34 cellular contexts compared by ENCODE assay signal in genomic region chr3:168384990-168385389, GRCh38.
"Had no signal": no experiment of that assay in that cellular context is flagged by ENCODE, and none has a peak within 500 bp of the region (broad histone marks: within the 10 kb centered on the region; RNA-seq: fewer than 3 reads in every experiment).

No MANE protein-coding gene starts in this region.

- H3K27ac Mint-ChIP-seq: activated CD4-positive, alpha-beta memory T cell treated with anti-CD3 and anti-CD28 coated beads, Interleukin-2, amount 10 ng/mL, durations not matched to agents 7 days and 5 days; activated CD4-positive, alpha-beta T cell treated with anti-CD3 and anti-CD28 coated beads, Interleukin-2, amount 10 ng/mL, durations not matched to agents 7 days and 5 days; activated naive CD4-positive, alpha-beta T cell treated with anti-CD3 and anti-CD28 coated beads, Interleukin-2, amount 10 ng/mL, durations not matched to agents 7 days and 5 days; activated naive CD4-positive, alpha-beta T cell treated with anti-CD3 and anti-CD28 coated beads, Interleukin-2, amount 50 U/mL, for 72 hours; activated naive CD8-positive, alpha-beta T cell treated with anti-CD3 and anti-CD28 coated beads, Interleukin-2, amount 10 ng/mL, durations not matched to agents 7 days and 5 days; activated T-cell treated with anti-CD3 and anti-CD28 coated beads, Interleukin-2, amount 50 U/mL, for 24 hours; activated T-cell treated with anti-CD3 and anti-CD28 coated beads, Interleukin-2, amount 50 U/mL, for 72 hours; brain; dendritic cell treated with granulocyte-macrophage colony-stimulating factor and Interleukin-4, amounts not matched to agents 40 ng/mL and 50 ng/mL, for 4 days; T-helper 17 cell; T-helper 2 cell treated with Interferon-gamma antibody and Interleukin-4, amounts not matched to agents 5 μg/mL and 100 μg/mL, for 36 hours had no signal

- H3K27me3 ChIP-seq: ascending aorta, breast epithelium, cardiac muscle cell, esophagus muscularis mucosa, foreskin keratinocyte, gastrocnemius medialis, heart left ventricle had no signal

- H3K9me3 ChIP-seq: gastrocnemius medialis had no signal

- H3K27ac ChIP-seq: ascending aorta, breast epithelium, cardiac muscle cell, coronary artery, dorsolateral prefrontal cortex, esophagus muscularis mucosa, foreskin keratinocyte, gastrocnemius medialis, heart left ventricle had no signal

- H3K4me3 Mint-ChIP-seq: activated CD4-positive, alpha-beta memory T cell treated with anti-CD3 and anti-CD28 coated beads, Interleukin-2, amount 10 ng/mL, durations not matched to agents 7 days and 5 days; activated CD4-positive, alpha-beta T cell treated with anti-CD3 and anti-CD28 coated beads, Interleukin-2, amount 10 ng/mL, durations not matched to agents 7 days and 5 days; activated naive CD4-positive, alpha-beta T cell treated with anti-CD3 and anti-CD28 coated beads, Interleukin-2, amount 10 ng/mL, durations not matched to agents 7 days and 5 days; activated naive CD8-positive, alpha-beta T cell treated with anti-CD3 and anti-CD28 coated beads, Interleukin-2, amount 10 ng/mL, durations not matched to agents 7 days and 5 days; activated T-cell treated with anti-CD3 and anti-CD28 coated beads, Interleukin-2, amount 50 U/mL, for 24 hours; activated T-cell treated with anti-CD3 and anti-CD28 coated beads, Interleukin-2, amount 50 U/mL, for 72 hours; brain; dendritic cell treated with granulocyte-macrophage colony-stimulating factor and Interleukin-4, amounts not matched to agents 40 ng/mL and 50 ng/mL, for 4 days; T-helper 17 cell; T-helper 2 cell treated with Interferon-gamma antibody and Interleukin-4, amounts not matched to agents 5 μg/mL and 100 μg/mL, for 36 hours had no signal

- H3K4me1 Mint-ChIP-seq: activated CD4-positive, alpha-beta memory T cell treated with anti-CD3 and anti-CD28 coated beads, Interleukin-2, amount 10 ng/mL, durations not matched to agents 7 days and 5 days; activated CD4-positive, alpha-beta T cell treated with anti-CD3 and anti-CD28 coated beads, Interleukin-2, amount 10 ng/mL, durations not matched to agents 7 days and 5 days; activated naive CD4-positive, alpha-beta T cell treated with anti-CD3 and anti-CD28 coated beads, Interleukin-2, amount 10 ng/mL, durations not matched to agents 7 days and 5 days; activated naive CD8-positive, alpha-beta T cell treated with anti-CD3 and anti-CD28 coated beads, Interleukin-2, amount 10 ng/mL, durations not matched to agents 7 days and 5 days; brain; T-helper 17 cell had no signal

- H3K27me3 Mint-ChIP-seq: activated CD4-positive, alpha-beta memory T cell treated with anti-CD3 and anti-CD28 coated beads, Interleukin-2, amount 10 ng/mL, durations not matched to agents 7 days and 5 days; activated CD4-positive, alpha-beta T cell treated with anti-CD3 and anti-CD28 coated beads, Interleukin-2, amount 10 ng/mL, durations not matched to agents 7 days and 5 days; activated naive CD4-positive, alpha-beta T cell treated with anti-CD3 and anti-CD28 coated beads, Interleukin-2, amount 10 ng/mL, durations not matched to agents 7 days and 5 days; activated naive CD8-positive, alpha-beta T cell treated with anti-CD3 and anti-CD28 coated beads, Interleukin-2, amount 10 ng/mL, durations not matched to agents 7 days and 5 days; activated T-cell treated with anti-CD3 and anti-CD28 coated beads, Interleukin-2, amount 50 U/mL, for 24 hours; brain; dendritic cell treated with granulocyte-macrophage colony-stimulating factor and Interleukin-4, amounts not matched to agents 40 ng/mL and 50 ng/mL, for 4 days; T-helper 17 cell had no signal

- H3K36me3 ChIP-seq: ascending aorta, breast epithelium, cardiac muscle cell, esophagus muscularis mucosa, gastrocnemius medialis, heart left ventricle had no signal

- H3K36me3 Mint-ChIP-seq: activated naive CD4-positive, alpha-beta T cell treated with anti-CD3 and anti-CD28 coated beads, Interleukin-2, amount 10 ng/mL, durations not matched to agents 7 days and 5 days; activated naive CD8-positive, alpha-beta T cell treated with anti-CD3 and anti-CD28 coated beads, Interleukin-2, amount 10 ng/mL, durations not matched to agents 7 days and 5 days had no signal

- H3K4me3 ChIP-seq: ascending aorta, breast epithelium, cardiac muscle cell, coronary artery, dorsolateral prefrontal cortex, esophagus muscularis mucosa, gastrocnemius medialis, heart left ventricle had no signal

- H3K4me1 ChIP-seq: ascending aorta, breast epithelium, esophagus muscularis mucosa, foreskin keratinocyte, gastrocnemius medialis, heart left ventricle had no signal

- ATAC-seq: activated naive CD4-positive, alpha-beta T cell treated with anti-CD3 and anti-CD28 coated beads, Interleukin-2, amount 50 U/mL, for 72 hours; activated T-cell treated with anti-CD3 and anti-CD28 coated beads, Interleukin-2, amount 50 U/mL, for 72 hours; foreskin keratinocyte; gastrocnemius medialis; heart left ventricle; T-helper 17 cell had no signal

- DNase-seq: activated CD4-positive, alpha-beta memory T cell treated with anti-CD3 and anti-CD28 coated beads, Interleukin-2, amount 10 ng/mL, durations not matched to agents 7 days and 5 days; activated CD4-positive, alpha-beta T cell treated with anti-CD3 and anti-CD28 coated beads for 1 hour; activated CD4-positive, alpha-beta T cell treated with anti-CD3 and anti-CD28 coated beads for 4 hours; activated CD4-positive, alpha-beta T cell treated with anti-CD3 and anti-CD28 coated beads, Interleukin-2, amount 10 ng/mL, durations not matched to agents 7 days and 5 days; activated CD4-positive, alpha-beta T cell treated with anti-CD3 and anti-CD28 coated beads, Interleukin-2, amount 50 U/mL, for 4 hours; activated CD8-positive, alpha-beta memory T cell treated with anti-CD3 and anti-CD28 coated beads, Interleukin-2, amount 50 U/mL, for 48 hours; activated gamma-delta T cell; activated naive CD4-positive, alpha-beta T cell; activated naive CD4-positive, alpha-beta T cell treated with anti-CD3 and anti-CD28 coated beads, Interleukin-2, amount 10 ng/mL, durations not matched to agents 7 days and 5 days; activated naive CD8-positive, alpha-beta T cell treated with anti-CD3 and anti-CD28 coated beads, Interleukin-2, amount 10 ng/mL, durations not matched to agents 7 days and 5 days; activated T-cell treated with anti-CD3 and anti-CD28 coated beads for 4 hours; activated T-cell treated with anti-CD3 and anti-CD28 coated beads, Interleukin-2, amount 50 U/mL, for 24 hours; activated T-cell treated with anti-CD3 and anti-CD28 coated beads, Interleukin-2, amount 50 U/mL, for 72 hours; central memory CD4-positive, alpha-beta T cell; cerebellar nuclear complex; dorsolateral prefrontal cortex; effector memory CD4-positive, alpha-beta T cell; erythroblast; foreskin keratinocyte; gastrocnemius medialis; glutamatergic neuron; heart left ventricle; T-helper 1 cell; T-helper 17 cell; T1000 had no signal
